In genomic region chr4:110510955-110511544, GRCh38 we compare ENCODE assay signal across 8 cellular contexts. TPM values are rescaled to one million over a fixed set of nuclear protein-coding genes. Genes with fewer than 3 reads are reported as not detected.
DNase-seq lines count a peak whose midpoint lies in the region; ATAC-seq and TF ChIP-seq lines count a peak whose summit lies in the region.

No MANE protein-coding gene starts in this region.

- ATAC-seq in GM21528 (IDR thresholded peaks at IDR 0.05; ENCODE audit: low FRiP score, unreplicated experiment) (peak; percentile 63), T-helper 17 cell (peak; percentile 69), GM19023 (IDR thresholded peaks at IDR 0.05; ENCODE audit: unreplicated experiment) (no peak)

- peak; percentile 66 for DNase-seq in DMS153 treated with DMSO at 0.1 percent for 48 hours (lab: John Stamatoyannopoulos, UW; ENCODE audit: unreplicated experiment)
- DNase-seq in NB4 (ENCODE audit: low read depth): peak; percentile 62
- DNase-seq in T-helper 17 cell: no peak
- peak; percentile 50 for DNase-seq in fibroblast of the conjunctiva (ENCODE audit: low read depth)
- DNase-seq in pons (ENCODE audit: low spot score): peak; percentile 85
- DNase-seq in NCI-H524 treated with DMSO at 0.1 percent for 48 hours (lab: John Stamatoyannopoulos, UW): no peak

- no peak overlapping the region for H3K4me3 ChIP-seq in NB4 (ENCODE audit: low read depth, low read length)

- TF ChIP-seq CTCF in NB4 (IDR thresholded peaks at IDR 0.05; ENCODE audit: low read depth, low read length): no peak

- H3K27ac Mint-ChIP-seq in T-helper 17 cell: no peak overlapping the region

- TF ChIP-seq POLR2A in NB4 (IDR thresholded peaks at IDR 0.05; ENCODE audit: extremely low read depth, insufficient read length): no peak

- no peak overlapping the region for H3K4me3 Mint-ChIP-seq in T-helper 17 cell

- H3K36me3 Mint-ChIP-seq in T-helper 17 cell (ENCODE audit: low read depth): no peaks in the 10 kb centered on the region

- H3K27me3 Mint-ChIP-seq in T-helper 17 cell: peaks cover 1% of the 10 kb centered on the region

- H3K4me1 Mint-ChIP-seq in T-helper 17 cell: peaks cover 5% of the 10 kb centered on the region

- H3K9me3 ChIP-seq in T-helper 17 cell (ENCODE audit: control insufficient read depth, low read length, poor library complexity, severe bottlenecking): no peaks in the 10 kb centered on the region

RNA-seq across cellular contexts. Expression of gene ENPEP, which starts 35.1 kb away (rescaled TPM):
- total RNA-seq in T-helper 17 cell: not detected

Comparison
In these comparisons a context has a peak if more than half of its experiments do, and no peak if none do; other contexts are left out.
1. DNase-seq: peak in DMS153 treated with DMSO at 0.1 percent for 48 hours (single experiment), NB4 (single experiment), fibroblast of the conjunctiva (single experiment) and pons (single experiment); none in T-helper 17 cell (0 of 3) and NCI-H524 treated with DMSO at 0.1 percent for 48 hours (single experiment).